8 cellular contexts compared by ENCODE assay signal in genomic region chr2:177784449-177784845, GRCh38.
DNase-seq lines count a peak whose midpoint lies in the region; ATAC-seq lines count a peak whose summit lies in the region.

No MANE protein-coding gene starts in this region.

- peak overlapping the region; percentile 61 for H3K4me3 ChIP-seq in ACC112 (ENCODE audit: low read depth, low read length)
- H3K4me3 ChIP-seq in SK-N-MC: peak overlapping the region; percentile 67

- no peaks in the 10 kb centered on the region for H3K79me2 ChIP-seq in ACC112 (ENCODE audit: control insufficient read depth, insufficient read depth, low read length, unreplicated experiment)

- ATAC-seq in GM21381 (IDR thresholded peaks at IDR 0.05; ENCODE audit: unreplicated experiment) (peak; percentile 21), left ventricle myocardium superior (peak; percentile 90)

- no peaks in the 10 kb centered on the region for H3K36me3 ChIP-seq in ACC112 (ENCODE audit: insufficient read depth, low read length)
- no peaks in the 10 kb centered on the region for H3K36me3 ChIP-seq in SK-N-MC (ENCODE audit: insufficient read depth, low read length)

- intact Hi-C loops in left ventricle myocardium superior (cut with micrococcal nuclease): no loop called here

- H3K9me3 ChIP-seq in SK-N-MC (ENCODE audit: low read depth, low read length): no peaks in the 10 kb centered on the region

- DNase-seq in SK-N-MC (ENCODE audit: low read depth, low spot score) (no peak), left ventricle myocardium superior (no peak), germinal center (ENCODE audit: low spot score) (no peak), NCI-H2081 treated with DMSO at 0.1 percent for 48 hours (lab: John Stamatoyannopoulos, UW) (no peak), inferior parietal cortex (ENCODE audit: extremely low spot score) (no peak), SW 1271 (lab: John Stamatoyannopoulos, UW) (no peak)

- H2AFZ ChIP-seq in ACC112 (ENCODE audit: low read length, unreplicated experiment): peak overlapping the region; percentile 26

- H3K4me1 ChIP-seq in ACC112 (ENCODE audit: control insufficient read depth, insufficient read depth, low read length, unreplicated experiment): peaks cover 5% of the 10 kb centered on the region

- H3K9ac ChIP-seq in SK-N-MC (ENCODE audit: insufficient read length): peak overlapping the region; percentile 26

- peaks cover 8% of the 10 kb centered on the region; the same call in 1 of the 2 replicates for H3K27me3 ChIP-seq in ACC112 (ENCODE audit: insufficient read depth, low read length)

- H3K27ac ChIP-seq in ACC112 (ENCODE audit: low read depth, low read length) (peak overlapping the region; percentile 39; the same call in 1 of the 2 replicates), SK-N-MC (peak overlapping the region; percentile 82)
